8 cellular contexts compared by ENCODE assay signal in the genomic region with DNA sequence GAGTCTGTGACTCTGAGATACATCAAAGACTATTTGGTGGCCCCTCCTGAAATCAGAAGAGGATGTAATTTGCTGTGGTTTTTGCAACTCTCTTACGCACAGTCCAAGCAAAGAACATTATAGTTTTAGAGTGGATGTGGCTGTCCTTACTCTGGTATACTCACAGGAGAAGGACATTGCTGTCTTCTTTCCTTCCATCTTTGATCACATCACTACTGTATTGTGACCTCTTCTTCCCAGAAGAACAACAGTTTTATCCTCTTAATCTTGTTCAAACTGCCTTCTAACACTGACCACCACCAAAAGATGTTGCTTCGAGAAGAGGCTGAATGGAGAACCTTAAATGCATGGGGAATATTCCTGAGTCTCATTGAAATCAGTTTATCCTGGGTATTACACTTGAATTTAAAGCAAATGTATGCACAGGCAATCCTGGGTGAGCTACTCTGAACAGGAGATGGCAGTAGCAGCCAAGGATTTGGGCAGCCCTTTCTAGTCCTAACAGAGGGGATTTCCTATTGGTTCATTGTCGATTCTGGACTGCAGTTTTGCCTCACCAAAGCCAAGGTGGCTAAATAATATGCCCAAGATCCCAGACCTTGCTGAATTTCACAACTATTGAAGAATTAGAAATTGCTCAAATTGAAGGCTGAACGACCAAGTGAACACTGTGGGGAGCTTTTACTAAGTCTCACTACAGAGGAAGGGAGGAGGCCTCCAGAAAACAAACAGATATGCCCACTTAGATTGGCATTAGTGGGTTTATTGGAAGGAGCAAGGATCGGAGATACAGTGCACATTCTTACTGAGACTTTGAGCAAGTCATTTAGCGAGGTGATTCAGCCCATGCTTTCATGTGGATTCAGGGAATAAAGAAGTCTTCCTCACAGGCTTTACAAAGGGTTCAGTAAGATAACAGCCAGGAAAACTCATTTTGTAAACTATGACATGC.
DNase-seq lines count a peak whose midpoint lies in the region; ATAC-seq and TF ChIP-seq lines count a peak whose summit lies in the region.

No MANE protein-coding gene starts in this region.

- TF ChIP-seq CTCF in OCI-LY3 (IDR thresholded peaks at IDR 0.05; ENCODE audit: low read depth, low read length) (peak; percentile 90), endothelial cell (IDR thresholded peaks at IDR 0.05; ENCODE audit: unreplicated experiment) (no peak)

- no peak overlapping the region for H3K27ac Mint-ChIP-seq in endothelial cell (ENCODE audit: unreplicated experiment)

- H3K9ac ChIP-seq in OCI-LY3 (ENCODE audit: low read length) (peak overlapping the region; percentile 28; the same call in 1 of the 2 replicates), mucosa of stomach (ENCODE audit: low read length) (peak overlapping the region; percentile 1)

- ATAC-seq in GM19372 (IDR thresholded peaks at IDR 0.05; ENCODE audit: low read depth, unreplicated experiment) (peak; percentile 76), HG03378 (IDR thresholded peaks at IDR 0.05; ENCODE audit: unreplicated experiment) (peak; percentile 90), GM19324 (IDR thresholded peaks at IDR 0.05; ENCODE audit: low FRiP score, unreplicated experiment) (no peak)

- peak overlapping the region; percentile 72 for H3K4me2 ChIP-seq in OCI-LY3 (ENCODE audit: low read length)

- H3K27me3 ChIP-seq in OCI-LY3 (ENCODE audit: low read depth, low read length) (no peaks in the 10 kb centered on the region), mucosa of stomach (ENCODE audit: control insufficient read depth, insufficient read depth, low read length) (no peaks in the 10 kb centered on the region)

- H3K36me3 ChIP-seq in OCI-LY3 (replicated peaks; ENCODE audit: low read depth, low read length) = no peaks in the 10 kb centered on the region
- H3K36me3 ChIP-seq in mucosa of stomach (ENCODE audit: control insufficient read depth, insufficient read depth, low read length) = no peaks in the 10 kb centered on the region

- no peak overlapping the region for H3K27ac ChIP-seq in OCI-LY3 (ENCODE audit: low read length)

- peak overlapping the region; percentile 93 for H2AFZ ChIP-seq in OCI-LY3 (ENCODE audit: low read depth, low read length)

- H3K27me3 Mint-ChIP-seq in endothelial cell (ENCODE audit: unreplicated experiment) = peaks cover 2% of the 10 kb centered on the region

- H3K4me1 Mint-ChIP-seq in endothelial cell (ENCODE audit: unreplicated experiment) = peaks cover 9% of the 10 kb centered on the region

- H4K20me1 ChIP-seq in OCI-LY3 (ENCODE audit: insufficient read depth, low read length) = no peaks in the 10 kb centered on the region

- peak; percentile 70 for DNase-seq in DMS114 treated with DMSO at 0.1 percent for 48 hours (lab: John Stamatoyannopoulos, UW; ENCODE audit: unreplicated experiment)
- DNase-seq in endothelial cell (ENCODE audit: low spot score) = peak; percentile 58
- DNase-seq in activated CD4-positive, alpha-beta T cell treated with anti-CD3 and anti-CD28 coated beads, Interleukin-2, amount 50 U/mL, for 4 hours = no peak

- H3K9me3 ChIP-seq in OCI-LY3 (ENCODE audit: insufficient read depth, low read length) (no peaks in the 10 kb centered on the region), mucosa of stomach (ENCODE audit: control insufficient read depth, low read length) (no peaks in the 10 kb centered on the region)

- H3K79me2 ChIP-seq in OCI-LY3 (ENCODE audit: low read length) = no peaks in the 10 kb centered on the region

- H3K4me1 ChIP-seq in OCI-LY3 (ENCODE audit: low read length) (peaks cover 6% of the 10 kb centered on the region), mucosa of stomach (ENCODE audit: control insufficient read depth, insufficient read depth, low read length) (peaks cover 6% of the 10 kb centered on the region)

- peak overlapping the region; percentile 31; the same call in 1 of the 2 replicates for H3K4me3 ChIP-seq in OCI-LY3 (ENCODE audit: low read length)
- no peak overlapping the region for H3K4me3 ChIP-seq in mucosa of stomach (ENCODE audit: low read length)

- H3K36me3 Mint-ChIP-seq in endothelial cell (ENCODE audit: low read depth, unreplicated experiment) = no peaks in the 10 kb centered on the region

- H3K9me3 Mint-ChIP-seq in endothelial cell (ENCODE audit: unreplicated experiment) = no peaks in the 10 kb centered on the region

- no peak overlapping the region for H3K4me3 Mint-ChIP-seq in endothelial cell (ENCODE audit: unreplicated experiment)

Comparison
In these comparisons a context has a peak if more than half of its experiments do, and no peak if none do; other contexts are left out.
1. DNase-seq: peak in DMS114 treated with DMSO at 0.1 percent for 48 hours (single experiment) and endothelial cell (single experiment); none in activated CD4-positive, alpha-beta T cell treated with anti-CD3 and anti-CD28 coated beads, Interleukin-2, amount 50 U/mL, for 4 hours (0 of 2).